Comparison of ENCODE assay signal across 18 cellular contexts in genomic region chr10:46558141-46558410, GRCh38. TPM values are rescaled to one million over a fixed set of nuclear protein-coding genes. Genes with fewer than 3 reads are reported as not detected.
DNase-seq lines count a peak whose midpoint lies in the region; ATAC-seq and TF ChIP-seq lines count a peak whose summit lies in the region.
"Had no signal": no experiment of that assay in that cellular context is flagged by ENCODE, and none has a peak within 500 bp of the region (broad histone marks: within the 10 kb centered on the region; RNA-seq: fewer than 3 reads in every experiment).

No MANE protein-coding gene starts in this region.

- no peaks in the 10 kb centered on the region for H4K20me1 ChIP-seq in GM23248 (ENCODE audit: insufficient read depth)
- H4K20me1 ChIP-seq: BLaER1 treated with 17β-estradiol and CSF1 and Interleukin-3, amounts not matched to agents 10 nM and 100 nM had no signal

- H3K4me2 ChIP-seq in GM23248 (ENCODE audit: unreplicated experiment): no peak overlapping the region
- H3K4me2 ChIP-seq: BLaER1 treated with 17β-estradiol and CSF1 and Interleukin-3, amounts not matched to agents 10 nM and 100 nM; SK-N-SH had no signal

- H3K9me3 ChIP-seq in GM23248 (ENCODE audit: low read depth) (no peaks in the 10 kb centered on the region), endodermal cell (ENCODE audit: control insufficient read depth, low read length) (no peaks in the 10 kb centered on the region)
- H3K9me3 ChIP-seq: SK-N-SH had no signal

- no peak overlapping the region for H3K27ac Mint-ChIP-seq in activated T-helper 17 cell treated with anti-CD3 and anti-CD28 coated beads, Interleukin-2, amount 50 U/mL, for 72 hours
- H3K27ac Mint-ChIP-seq in osteocyte (ENCODE audit: unreplicated experiment): no peak overlapping the region
- H3K27ac Mint-ChIP-seq in endodermal cell: no peak overlapping the region
- H3K27ac Mint-ChIP-seq: HFFc6 had no signal

- H3K9ac ChIP-seq in GM23248: no peak overlapping the region
- no peak overlapping the region for H3K9ac ChIP-seq in endodermal cell (ENCODE audit: extremely low read depth, low read length, poor library complexity, severe bottlenecking)
- H3K9ac ChIP-seq: BLaER1 treated with 17β-estradiol and CSF1 and Interleukin-3, amounts not matched to agents 10 nM and 100 nM; SK-N-SH had no signal

- peak overlapping the region; percentile 47 for H3K4me3 Mint-ChIP-seq in activated T-helper 17 cell treated with anti-CD3 and anti-CD28 coated beads, Interleukin-2, amount 50 U/mL, for 72 hours
- H3K4me3 Mint-ChIP-seq in osteocyte (ENCODE audit: unreplicated experiment): peak overlapping the region; percentile 75
- H3K4me3 Mint-ChIP-seq in endodermal cell: no peak overlapping the region
- H3K4me3 Mint-ChIP-seq: HFFc6 had no signal

- 32 to 44% methylated on average over 1 of the region's 1 CpG for WGBS in GM23248 (ENCODE audit: low coverage in 1 of 2, low lambda C conversion rate in 2 of 2, missing lambda C conversion rate in 2 of 2), 2 experiments
- WGBS in endodermal cell (ENCODE audit: insufficient coverage in 1 of 2, insufficient read length in 1 of 2), 2 experiments: 58% methylated on average over 1 of the region's 1 CpG; no CpG with 5 or more reads in 1 of the 2 experiments

- ATAC-seq in activated T-helper 17 cell treated with anti-CD3 and anti-CD28 coated beads, Interleukin-2, amount 50 U/mL, for 72 hours (replicated peaks): no peak
- ATAC-seq in left colon: no peak
- ATAC-seq: GM12878 had no signal

- H3K27ac ChIP-seq in GM23248 (no peak overlapping the region), endodermal cell (ENCODE audit: low read depth, low read length) (no peak overlapping the region)
- H3K27ac ChIP-seq: 22Rv1; BLaER1 treated with 17β-estradiol and CSF1 and Interleukin-3, amounts not matched to agents 10 nM and 100 nM had no signal

- no peak overlapping the region for H2AFZ ChIP-seq in GM23248

- H3K4me3 ChIP-seq in GM23248 (no peak overlapping the region), endodermal cell (ENCODE audit: low read length) (no peak overlapping the region)
- H3K4me3 ChIP-seq: BLaER1 treated with 17β-estradiol and CSF1 and Interleukin-3, amounts not matched to agents 10 nM and 100 nM; GM12878 had no signal

- H3K36me3 Mint-ChIP-seq in activated T-helper 17 cell treated with anti-CD3 and anti-CD28 coated beads, Interleukin-2, amount 50 U/mL, for 72 hours (ENCODE audit: low read depth): no peaks in the 10 kb centered on the region
- H3K36me3 Mint-ChIP-seq in osteocyte (ENCODE audit: unreplicated experiment) (no peaks in the 10 kb centered on the region), endodermal cell (ENCODE audit: low read depth) (no peaks in the 10 kb centered on the region)

- H3K27me3 Mint-ChIP-seq in activated T-helper 17 cell treated with anti-CD3 and anti-CD28 coated beads, Interleukin-2, amount 50 U/mL, for 72 hours: peaks cover 5% of the 10 kb centered on the region
- peaks cover 2% of the 10 kb centered on the region for H3K27me3 Mint-ChIP-seq in osteocyte (ENCODE audit: unreplicated experiment)
- H3K27me3 Mint-ChIP-seq in endodermal cell (ENCODE audit: insufficient read depth): no peaks in the 10 kb centered on the region

- no peak for TF ChIP-seq CTCF in osteocyte (IDR thresholded peaks at IDR 0.05)
- TF ChIP-seq CTCF in endodermal cell (conservative IDR thresholded peaks at IDR 0.05): no peak

- peaks cover 73% of the 10 kb centered on the region for H3K27me3 ChIP-seq in GM23248 (replicated peaks; ENCODE audit: insufficient read depth)
- peaks cover 54% of the 10 kb centered on the region for H3K27me3 ChIP-seq in endodermal cell (ENCODE audit: control insufficient read depth, insufficient read depth, low read length, poor library complexity, severe bottlenecking)

- DNase-seq in DMS53 treated with DMSO at 0.1 percent for 48 hours (lab: John Stamatoyannopoulos, UW; ENCODE audit: unreplicated experiment) (peak; percentile 51), DMS53 (lab: John Stamatoyannopoulos, UW) (no peak), GM23248 (peak; percentile 28), osteocyte (ENCODE audit: extremely low spot score, unreplicated experiment) (no peak), NAMALWA (ENCODE audit: low spot score) (no peak), endodermal cell (no peak), left colon (no peak)
- DNase-seq: DMS79, NCI-H1930, NCI-H2171 treated with DMSO at 0.1 percent for 48 hours, SK-N-SH had no signal

- H3F3A ChIP-seq in GM23248 (ENCODE audit: insufficient read depth): no peaks in the 10 kb centered on the region

- intact Hi-C loops in left colon (cut with DNase I, micrococcal nuclease): no loop called here

- H3K79me2 ChIP-seq in GM23248 (ENCODE audit: insufficient read depth): no peaks in the 10 kb centered on the region

- H3K4me1 ChIP-seq in GM23248 (ENCODE audit: insufficient read depth) (no peaks in the 10 kb centered on the region), endodermal cell (ENCODE audit: control insufficient read depth, insufficient read depth, low read length) (peaks cover 11% of the 10 kb centered on the region)

- in situ Hi-C loops in GM23248 (cut with MboI): no loop called here

- H3K36me3 ChIP-seq in GM23248 (ENCODE audit: low read depth) (no peaks in the 10 kb centered on the region), endodermal cell (ENCODE audit: control insufficient read depth, insufficient read depth, low read length) (no peaks in the 10 kb centered on the region)
- H3K36me3 ChIP-seq: BLaER1 treated with 17β-estradiol and CSF1 and Interleukin-3, amounts not matched to agents 10 nM and 100 nM had no signal

- no peaks in the 10 kb centered on the region for H3K9me2 ChIP-seq in GM23248 (ENCODE audit: insufficient read depth)
- H3K9me2 ChIP-seq: SK-N-SH had no signal

- H3K4me1 Mint-ChIP-seq in activated T-helper 17 cell treated with anti-CD3 and anti-CD28 coated beads, Interleukin-2, amount 50 U/mL, for 72 hours: peaks cover 4% of the 10 kb centered on the region
- H3K4me1 Mint-ChIP-seq in osteocyte (ENCODE audit: unreplicated experiment) (peaks cover 12% of the 10 kb centered on the region), endodermal cell (peaks cover 8% of the 10 kb centered on the region)

- H3K9me3 Mint-ChIP-seq in activated T-helper 17 cell treated with anti-CD3 and anti-CD28 coated beads, Interleukin-2, amount 50 U/mL, for 72 hours: no peaks in the 10 kb centered on the region
- H3K9me3 Mint-ChIP-seq in osteocyte (ENCODE audit: unreplicated experiment) (no peaks in the 10 kb centered on the region), endodermal cell (no peaks in the 10 kb centered on the region)
- H3K9me3 Mint-ChIP-seq: HFFc6 had no signal

RNA-seq across cellular contexts. Expression of gene GPRIN2, which starts 1.6 kb away (rescaled TPM):
- total RNA-seq in GM23248 (2014; rRNA removed; shearing (Covaris generic)): not detected in 2 replicates
- polyA plus RNA-seq in GM23248 (2016; fragmentation: Nextera tagmentation; extraction: Ambion mirVana): not detected in 2 replicates
- total RNA-seq in activated T-helper 17 cell treated with anti-CD3 and anti-CD28 coated beads, Interleukin-2, amount 50 U/mL, for 72 hours: not detected
- total RNA-seq in osteocyte (2.5 and 3.4 TPM in 2 replicates), endodermal cell (10 to 100 TPM; 16.1 to 25.2 TPM), left colon (10 to 100 TPM; 35.9 to 56.7 TPM)
- polyA plus RNA-seq in endodermal cell (2013, experiment 1 of 2): 4.7 TPM
- polyA plus RNA-seq in endodermal cell (2013, experiment 2 of 2): 3.0 TPM
- total RNA-seq: G401, HFFc6, Right ventricle myocardium superior had no signal
- polyA plus RNA-seq: GM12878 had no signal

RNA-seq across cellular contexts. Expression of gene SYT15, which starts 20.9 kb away (rescaled TPM):
- 0.89 and 1.2 TPM in 2 replicates for total RNA-seq in GM23248 (2014; rRNA removed; shearing (Covaris generic))
- polyA plus RNA-seq in GM23248 (2016; fragmentation: Nextera tagmentation; extraction: Ambion mirVana): 2.3 and 3.0 TPM in 2 replicates
- under 1 TPM; 0.37 to 0.56 TPM for total RNA-seq in activated T-helper 17 cell treated with anti-CD3 and anti-CD28 coated beads, Interleukin-2, amount 50 U/mL, for 72 hours
- total RNA-seq in osteocyte (10.3 and 12.5 TPM in 2 replicates), endodermal cell (1 to 10 TPM; 1.3 to 3.2 TPM), left colon (1 to 10 TPM; 1.4 to 2.2 TPM)
- 0.50 TPM for polyA plus RNA-seq in endodermal cell (2013, experiment 1 of 2)
- polyA plus RNA-seq in endodermal cell (2013, experiment 2 of 2): 0.58 TPM
- total RNA-seq: G401 had no signal

Comparison
In these comparisons a context has a peak if more than half of its experiments do, and no peak if none do; other contexts are left out.
1. DNase-seq: peak in DMS53 treated with DMSO at 0.1 percent for 48 hours (single experiment) and GM23248 (single experiment); none in DMS53 (single experiment), osteocyte (single experiment), NAMALWA (single experiment), endodermal cell (single experiment) and left colon (0 of 2).